ENCODE assay signal across 8 cellular contexts in genomic region chr16:72847187-72848044, GRCh38.
DNase-seq lines count a peak whose midpoint lies in the region; ATAC-seq and TF ChIP-seq lines count a peak whose summit lies in the region.

No MANE protein-coding gene starts in this region.

- H3K9me3 Mint-ChIP-seq in mesothelial cell of epicardium: no peaks in the 10 kb centered on the region

- H3K27me3 ChIP-seq in MG63: no peaks in the 10 kb centered on the region

- H3K4me3 ChIP-seq in NB4 (ENCODE audit: low read depth, low read length): no peak overlapping the region
- no peak overlapping the region for H3K4me3 ChIP-seq in choroid plexus epithelial cell (ENCODE audit: low read depth, low read length)
- H3K4me3 ChIP-seq in MG63: no peak overlapping the region

- no peaks in the 10 kb centered on the region for H3K27me3 Mint-ChIP-seq in mesothelial cell of epicardium (ENCODE audit: low read depth)

- peak; percentile 23 for DNase-seq in AG08395 (ENCODE audit: low spot score)
- DNase-seq in NB4 (ENCODE audit: low read depth): peak; percentile 65
- peak; percentile 57 for DNase-seq in choroid plexus epithelial cell (ENCODE audit: low read depth)
- DNase-seq in mesothelial cell of epicardium (ENCODE audit: low spot score in 2 of 2, unreplicated experiment in 2 of 2): no peak
- no peak for DNase-seq in NCI-H345 treated with DMSO at 0.1 percent for 48 hours (lab: John Stamatoyannopoulos, UW; ENCODE audit: unreplicated experiment)
- no peak for DNase-seq in MG63

- H3K27ac Mint-ChIP-seq in mesothelial cell of epicardium: peak overlapping the region; percentile 64

- TF ChIP-seq POLR2A in NB4 (IDR thresholded peaks at IDR 0.05; ENCODE audit: extremely low read depth, insufficient read length): no peak

- no peaks in the 10 kb centered on the region for H3K9me3 ChIP-seq in MG63

- no peaks in the 10 kb centered on the region for H3K36me3 ChIP-seq in MG63

- H3K4me3 Mint-ChIP-seq in mesothelial cell of epicardium: no peak overlapping the region

- H3K36me3 Mint-ChIP-seq in mesothelial cell of epicardium: peaks cover 1% of the 10 kb centered on the region

- no peak for ATAC-seq in GM21825 (IDR thresholded peaks at IDR 0.05; ENCODE audit: unreplicated experiment)

- peaks cover 44% of the 10 kb centered on the region for H3K4me1 Mint-ChIP-seq in mesothelial cell of epicardium

- peak; percentile 70 for TF ChIP-seq CTCF in GM12874 (IDR thresholded peaks at IDR 0.05; ENCODE audit: insufficient read depth, low read depth, low read length)
- TF ChIP-seq CTCF in NB4 (IDR thresholded peaks at IDR 0.05; ENCODE audit: low read depth, low read length): peak; percentile 83
- TF ChIP-seq CTCF in choroid plexus epithelial cell (conservative IDR thresholded peaks at IDR 0.05; ENCODE audit: low read depth, low read length): peak; percentile 66
- TF ChIP-seq CTCF in mesothelial cell of epicardium (IDR thresholded peaks at IDR 0.05; ENCODE audit: unreplicated experiment): no peak

Comparison
In these comparisons a context has a peak if more than half of its experiments do, and no peak if none do; other contexts are left out.
1. DNase-seq: peak in AG08395 (single experiment), NB4 (single experiment) and choroid plexus epithelial cell (single experiment); none in mesothelial cell of epicardium (0 of 2), NCI-H345 treated with DMSO at 0.1 percent for 48 hours (single experiment) and MG63 (single experiment).